In genomic region chr6:21987501-21987957, GRCh38 we compare ENCODE assay signal across 8 cellular contexts.
A peak's percentile ranks its signal among the peaks of the same experiment; 100 is the strongest.
DNase-seq lines count a peak whose midpoint lies in the region; ATAC-seq and TF ChIP-seq lines count a peak whose summit lies in the region.

No MANE protein-coding gene starts in this region.

- peak; percentile 87 for ATAC-seq in GM19023 (IDR thresholded peaks at IDR 0.05; ENCODE audit: unreplicated experiment)
- peak; percentile 91 for ATAC-seq in HG03378 (IDR thresholded peaks at IDR 0.05; ENCODE audit: unreplicated experiment)
- peak in 2 of 4 experiments; percentile 26 to 40 for ATAC-seq in T-cell (replicated peaks in 1 of 4)

- no peaks in the 10 kb centered on the region for H3K36me3 ChIP-seq in neuron (ENCODE audit: insufficient read depth, low read length)

- H2AFZ ChIP-seq in neuron (ENCODE audit: low read depth, low read length): no peak overlapping the region

- peak; percentile 84 for DNase-seq in AG10803 (ENCODE audit: low read depth)
- DNase-seq in T-cell: peak in 7 of 34 experiments; percentile 1 to 10 (median 7)
- DNase-seq in fibroblast of pulmonary artery (ENCODE audit: low read depth): peak; percentile 97
- no peak for DNase-seq in NK-92 treated with Interleukin-12 subunit alpha and Interleukin-12 subunit beta, amount 100 ng/mL, for 24 hours (lab: John Stamatoyannopoulos, UW)
- DNase-seq in activated CD4-positive, CD25-positive, alpha-beta regulatory T cell (lab: John Stamatoyannopoulos, UW): no peak

- no peaks in the 10 kb centered on the region for H3K9me3 ChIP-seq in neuron (ENCODE audit: low read length)

- peaks cover 0 to 8% of the 10 kb centered on the region in 2 donors for H3K27me3 Mint-ChIP-seq in T-cell

- H3K4me3 ChIP-seq in AG10803 (ENCODE audit: low read length) (peak overlapping the region; percentile 25; the same call in 1 of the 2 replicates), fibroblast of pulmonary artery (replicated peaks; ENCODE audit: low read depth, low read length) (peak overlapping the region; percentile 32), neuron (ENCODE audit: low read length) (peak overlapping the region; percentile 12)

- H3K4me1 Mint-ChIP-seq in T-cell: peaks cover 12 to 22% (median 13%) of the 10 kb centered on the region in 3 donors

- H3K36me3 Mint-ChIP-seq in T-cell: no peaks in the 10 kb centered on the region

- CTCF ChIA-PET in T-cell (lab: Charles Lee): no interaction called here

- peak overlapping the region in 2 of 3 donors; percentile 6 to 54 for H3K4me3 Mint-ChIP-seq in T-cell

- H3K27me3 ChIP-seq in neuron (ENCODE audit: insufficient read depth, low read length): no peaks in the 10 kb centered on the region

- H3K4me1 ChIP-seq in neuron (ENCODE audit: insufficient read depth, low read length): peaks cover 19% of the 10 kb centered on the region

- POLR2A ChIA-PET in T-cell (lab: Charles Lee): interaction anchor here in 1 of 2 donors (0.6 kb wide), 1 partner anchor 59 kb away, joined by 8 read pairs; no protein-coding TSS in a partner anchor

- no peak overlapping the region for H3K27ac Mint-ChIP-seq in T-cell

- H3K9me3 Mint-ChIP-seq in T-cell: no peaks in the 10 kb centered on the region

- TF ChIP-seq CTCF in AG10803 (conservative IDR thresholded peaks at IDR 0.05; ENCODE audit: low read length) (no peak), fibroblast of pulmonary artery (IDR thresholded peaks at IDR 0.05; ENCODE audit: low read length, missing control alignments) (no peak)

Comparison
In these comparisons a context has a peak if more than half of its experiments do, and no peak if none do; other contexts are left out.
1. DNase-seq: peak in AG10803 (single experiment) and fibroblast of pulmonary artery (single experiment); none in NK-92 treated with Interleukin-12 subunit alpha and Interleukin-12 subunit beta, amount 100 ng/mL, for 24 hours (single experiment) and activated CD4-positive, CD25-positive, alpha-beta regulatory T cell (0 of 4).
2. Peak in every context shown above with its lines, with median percentiles within 50 percentile points of each other: H3K4me3 ChIP-seq.